1 cellular context compared by ENCODE assay signal in the genomic region with DNA sequence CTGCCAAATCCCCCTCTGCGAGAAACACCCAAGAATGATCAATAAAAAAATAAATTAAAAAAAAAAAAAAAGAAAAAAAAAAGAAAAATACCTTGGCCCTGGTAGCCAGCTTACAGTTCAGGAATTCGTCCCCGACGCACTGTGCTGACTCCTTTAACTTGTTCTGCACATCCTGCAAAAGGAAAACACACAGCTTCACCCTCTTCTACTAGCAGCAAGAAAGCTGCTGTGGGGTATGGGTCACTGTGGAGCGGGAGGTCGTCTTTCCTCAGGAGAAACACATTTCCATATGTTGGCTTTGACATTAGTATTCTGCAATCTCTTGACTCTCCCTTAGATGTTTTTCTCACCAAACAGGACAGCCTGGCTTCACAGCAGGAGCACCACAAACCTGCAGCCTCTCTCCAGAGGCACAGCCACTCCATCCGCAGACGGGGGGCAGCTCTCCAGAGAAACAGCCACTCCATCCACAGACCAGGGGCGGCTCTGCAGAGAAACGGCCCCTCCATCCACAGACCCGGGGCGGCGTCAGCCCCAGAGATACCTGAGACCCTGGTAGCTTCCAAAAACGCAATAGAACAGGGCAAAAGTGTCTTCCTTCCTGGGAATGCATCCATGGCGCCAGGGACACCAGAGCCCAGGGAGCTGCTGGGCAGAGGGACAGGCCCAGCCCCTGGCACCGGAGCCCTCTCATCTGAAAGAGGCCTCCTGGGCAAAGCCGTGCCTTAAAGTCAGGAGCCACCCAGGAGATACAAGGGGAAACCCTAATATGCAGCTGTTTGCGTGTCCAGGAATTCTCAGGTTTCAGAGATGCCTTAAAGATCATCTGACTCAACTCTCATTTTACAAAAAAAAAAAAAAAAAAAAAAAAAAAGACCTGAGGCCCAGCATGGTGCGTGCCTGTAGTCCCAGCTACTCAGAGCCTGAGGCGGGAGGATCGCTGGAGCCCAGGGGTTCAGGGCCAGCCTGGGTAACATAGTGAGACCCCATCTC.
TF ChIP-seq lines count a peak whose summit lies in the region.

No MANE protein-coding gene starts in this region.

TF ChIP-seq in HepG2, 621 proteins besides CTCF, POLR2A, EP300 and RAD21 (continued from another document):
- TF ChIP-seq, protein P1, sequence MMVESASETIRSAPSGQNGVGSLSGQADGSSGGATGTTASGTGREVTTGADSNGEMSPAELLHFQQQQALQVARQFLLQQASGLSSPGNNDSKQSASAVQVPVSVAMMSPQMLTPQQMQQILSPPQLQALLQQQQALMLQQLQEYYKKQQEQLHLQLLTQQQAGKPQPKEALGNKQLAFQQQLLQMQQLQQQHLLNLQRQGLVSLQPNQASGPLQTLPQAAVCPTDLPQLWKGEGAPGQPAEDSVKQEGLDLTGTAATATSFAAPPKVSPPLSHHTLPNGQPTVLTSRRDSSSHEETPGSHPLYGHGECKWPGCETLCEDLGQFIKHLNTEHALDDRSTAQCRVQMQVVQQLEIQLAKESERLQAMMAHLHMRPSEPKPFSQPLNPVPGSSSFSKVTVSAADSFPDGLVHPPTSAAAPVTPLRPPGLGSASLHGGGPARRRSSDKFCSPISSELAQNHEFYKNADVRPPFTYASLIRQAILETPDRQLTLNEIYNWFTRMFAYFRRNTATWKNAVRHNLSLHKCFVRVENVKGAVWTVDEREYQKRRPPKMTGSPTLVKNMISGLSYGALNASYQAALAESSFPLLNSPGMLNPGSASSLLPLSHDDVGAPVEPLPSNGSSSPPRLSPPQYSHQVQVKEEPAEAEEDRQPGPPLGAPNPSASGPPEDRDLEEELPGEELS (CRISPR knock-in tag; IDR thresholded peaks at IDR 0.05): peak; percentile 49; the same call in 1 of the 2 replicates
- TF ChIP-seq FOXA3 (CRISPR knock-in tag; IDR thresholded peaks at IDR 0.05) (0 out of 2 replicates have a peak, but pooled peaks have one; percentile 6), ZNF619 (CRISPR knock-in tag; IDR thresholded peaks at IDR 0.05) (no peak), MTF1 (CRISPR knock-in tag; IDR thresholded peaks at IDR 0.05) (no peak), REL (CRISPR knock-in tag; conservative IDR thresholded peaks at IDR 0.05) (no peak), STAG1 (CRISPR knock-in tag; IDR thresholded peaks at IDR 0.05) (no peak), SUZ12 (IDR thresholded peaks at IDR 0.05; ENCODE audit: low read depth, low read length) (no peak), KMT2A (CRISPR knock-in tag; IDR thresholded peaks at IDR 0.05) (0 out of 2 replicates have a peak, but pooled peaks have one; percentile 42), PHF5A (CRISPR knock-in tag; IDR thresholded peaks at IDR 0.05; ENCODE audit: low read depth, unreplicated experiment) (no peak), BCL6 (CRISPR knock-in tag; IDR thresholded peaks at IDR 0.05) (peak; percentile 17; the same call in 1 of the 2 replicates), ZNF256 (CRISPR knock-in tag; conservative IDR thresholded peaks at IDR 0.05) (no peak), HNRNPK (IDR thresholded peaks at IDR 0.05; ENCODE audit: low read depth, low read length, poor library complexity, severe bottlenecking) (no peak), AHR (CRISPR knock-in tag; IDR thresholded peaks at IDR 0.05) (no peak), ETV5 (CRISPR knock-in tag; IDR thresholded peaks at IDR 0.05; ENCODE audit: borderline replicate concordance) (0 out of 2 replicates have a peak, but pooled peaks have one; percentile 23)
- TF ChIP-seq, protein P2, sequence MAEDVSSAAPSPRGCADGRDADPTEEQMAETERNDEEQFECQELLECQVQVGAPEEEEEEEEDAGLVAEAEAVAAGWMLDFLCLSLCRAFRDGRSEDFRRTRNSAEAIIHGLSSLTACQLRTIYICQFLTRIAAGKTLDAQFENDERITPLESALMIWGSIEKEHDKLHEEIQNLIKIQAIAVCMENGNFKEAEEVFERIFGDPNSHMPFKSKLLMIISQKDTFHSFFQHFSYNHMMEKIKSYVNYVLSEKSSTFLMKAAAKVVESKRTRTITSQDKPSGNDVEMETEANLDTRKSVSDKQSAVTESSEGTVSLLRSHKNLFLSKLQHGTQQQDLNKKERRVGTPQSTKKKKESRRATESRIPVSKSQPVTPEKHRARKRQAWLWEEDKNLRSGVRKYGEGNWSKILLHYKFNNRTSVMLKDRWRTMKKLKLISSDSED (CRISPR knock-in tag; IDR thresholded peaks at IDR 0.05): no peak
- TF ChIP-seq, protein P3, sequence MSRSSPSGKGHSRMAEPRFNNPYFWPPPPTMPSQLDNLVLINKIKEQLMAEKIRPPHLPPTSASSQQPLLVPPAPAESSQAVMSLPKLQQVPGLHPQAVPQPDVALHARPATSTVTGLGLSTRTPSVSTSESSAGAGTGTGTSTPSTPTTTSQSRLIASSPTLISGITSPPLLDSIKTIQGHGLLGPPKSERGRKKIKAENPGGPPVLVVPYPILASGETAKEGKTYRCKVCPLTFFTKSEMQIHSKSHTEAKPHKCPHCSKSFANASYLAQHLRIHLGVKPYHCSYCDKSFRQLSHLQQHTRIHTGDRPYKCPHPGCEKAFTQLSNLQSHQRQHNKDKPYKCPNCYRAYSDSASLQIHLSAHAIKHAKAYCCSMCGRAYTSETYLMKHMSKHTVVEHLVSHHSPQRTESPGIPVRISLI (CRISPR knock-in tag; IDR thresholded peaks at IDR 0.05; ENCODE audit: borderline replicate concordance): peak; percentile 28; the same call in 1 of the 2 replicates
- TF ChIP-seq, protein P4, sequence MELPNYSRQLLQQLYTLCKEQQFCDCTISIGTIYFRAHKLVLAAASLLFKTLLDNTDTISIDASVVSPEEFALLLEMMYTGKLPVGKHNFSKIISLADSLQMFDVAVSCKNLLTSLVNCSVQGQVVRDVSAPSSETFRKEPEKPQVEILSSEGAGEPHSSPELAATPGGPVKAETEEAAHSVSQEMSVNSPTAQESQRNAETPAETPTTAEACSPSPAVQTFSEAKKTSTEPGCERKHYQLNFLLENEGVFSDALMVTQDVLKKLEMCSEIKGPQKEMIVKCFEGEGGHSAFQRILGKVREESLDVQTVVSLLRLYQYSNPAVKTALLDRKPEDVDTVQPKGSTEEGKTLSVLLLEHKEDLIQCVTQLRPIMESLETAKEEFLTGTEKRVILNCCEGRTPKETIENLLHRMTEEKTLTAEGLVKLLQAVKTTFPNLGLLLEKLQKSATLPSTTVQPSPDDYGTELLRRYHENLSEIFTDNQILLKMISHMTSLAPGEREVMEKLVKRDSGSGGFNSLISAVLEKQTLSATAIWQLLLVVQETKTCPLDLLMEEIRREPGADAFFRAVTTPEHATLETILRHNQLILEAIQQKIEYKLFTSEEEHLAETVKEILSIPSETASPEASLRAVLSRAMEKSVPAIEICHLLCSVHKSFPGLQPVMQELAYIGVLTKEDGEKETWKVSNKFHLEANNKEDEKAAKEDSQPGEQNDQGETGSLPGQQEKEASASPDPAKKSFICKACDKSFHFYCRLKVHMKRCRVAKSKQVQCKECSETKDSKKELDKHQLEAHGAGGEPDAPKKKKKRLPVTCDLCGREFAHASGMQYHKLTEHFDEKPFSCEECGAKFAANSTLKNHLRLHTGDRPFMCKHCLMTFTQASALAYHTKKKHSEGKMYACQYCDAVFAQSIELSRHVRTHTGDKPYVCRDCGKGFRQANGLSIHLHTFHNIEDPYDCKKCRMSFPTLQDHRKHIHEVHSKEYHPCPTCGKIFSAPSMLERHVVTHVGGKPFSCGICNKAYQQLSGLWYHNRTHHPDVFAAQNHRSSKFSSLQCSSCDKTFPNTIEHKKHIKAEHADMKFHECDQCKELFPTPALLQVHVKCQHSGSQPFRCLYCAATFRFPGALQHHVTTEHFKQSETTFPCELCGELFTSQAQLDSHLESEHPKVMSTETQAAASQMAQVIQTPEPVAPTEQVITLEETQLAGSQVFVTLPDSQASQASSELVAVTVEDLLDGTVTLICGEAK (IDR thresholded peaks at IDR 0.05): peak; percentile 94
- TF ChIP-seq, protein P4 (CRISPR knock-in tag; IDR thresholded peaks at IDR 0.05): no peak
- TF ChIP-seq, protein P5, sequence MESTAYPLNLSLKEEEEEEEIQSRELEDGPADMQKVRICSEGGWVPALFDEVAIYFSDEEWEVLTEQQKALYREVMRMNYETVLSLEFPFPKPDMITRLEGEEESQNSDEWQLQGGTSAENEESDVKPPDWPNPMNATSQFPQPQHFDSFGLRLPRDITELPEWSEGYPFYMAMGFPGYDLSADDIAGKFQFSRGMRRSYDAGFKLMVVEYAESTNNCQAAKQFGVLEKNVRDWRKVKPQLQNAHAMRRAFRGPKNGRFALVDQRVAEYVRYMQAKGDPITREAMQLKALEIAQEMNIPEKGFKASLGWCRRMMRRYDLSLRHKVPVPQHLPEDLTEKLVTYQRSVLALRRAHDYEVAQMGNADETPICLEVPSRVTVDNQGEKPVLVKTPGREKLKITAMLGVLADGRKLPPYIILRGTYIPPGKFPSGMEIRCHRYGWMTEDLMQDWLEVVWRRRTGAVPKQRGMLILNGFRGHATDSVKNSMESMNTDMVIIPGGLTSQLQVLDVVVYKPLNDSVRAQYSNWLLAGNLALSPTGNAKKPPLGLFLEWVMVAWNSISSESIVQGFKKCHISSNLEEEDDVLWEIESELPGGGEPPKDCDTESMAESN (CRISPR knock-in tag; conservative IDR thresholded peaks at IDR 0.05): no peak
- TF ChIP-seq, protein P6, sequence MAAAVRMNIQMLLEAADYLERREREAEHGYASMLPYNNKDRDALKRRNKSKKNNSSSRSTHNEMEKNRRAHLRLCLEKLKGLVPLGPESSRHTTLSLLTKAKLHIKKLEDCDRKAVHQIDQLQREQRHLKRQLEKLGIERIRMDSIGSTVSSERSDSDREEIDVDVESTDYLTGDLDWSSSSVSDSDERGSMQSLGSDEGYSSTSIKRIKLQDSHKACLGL (CRISPR knock-in tag; IDR thresholded peaks at IDR 0.05): no peak
- TF ChIP-seq, protein P7, sequence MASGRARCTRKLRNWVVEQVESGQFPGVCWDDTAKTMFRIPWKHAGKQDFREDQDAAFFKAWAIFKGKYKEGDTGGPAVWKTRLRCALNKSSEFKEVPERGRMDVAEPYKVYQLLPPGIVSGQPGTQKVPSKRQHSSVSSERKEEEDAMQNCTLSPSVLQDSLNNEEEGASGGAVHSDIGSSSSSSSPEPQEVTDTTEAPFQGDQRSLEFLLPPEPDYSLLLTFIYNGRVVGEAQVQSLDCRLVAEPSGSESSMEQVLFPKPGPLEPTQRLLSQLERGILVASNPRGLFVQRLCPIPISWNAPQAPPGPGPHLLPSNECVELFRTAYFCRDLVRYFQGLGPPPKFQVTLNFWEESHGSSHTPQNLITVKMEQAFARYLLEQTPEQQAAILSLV (CRISPR knock-in tag; IDR thresholded peaks at IDR 0.05; ENCODE audit: borderline replicate concordance): no peak
TF ChIP-seq in HepG2: peak in this region for 16.
